In the genomic region with DNA sequence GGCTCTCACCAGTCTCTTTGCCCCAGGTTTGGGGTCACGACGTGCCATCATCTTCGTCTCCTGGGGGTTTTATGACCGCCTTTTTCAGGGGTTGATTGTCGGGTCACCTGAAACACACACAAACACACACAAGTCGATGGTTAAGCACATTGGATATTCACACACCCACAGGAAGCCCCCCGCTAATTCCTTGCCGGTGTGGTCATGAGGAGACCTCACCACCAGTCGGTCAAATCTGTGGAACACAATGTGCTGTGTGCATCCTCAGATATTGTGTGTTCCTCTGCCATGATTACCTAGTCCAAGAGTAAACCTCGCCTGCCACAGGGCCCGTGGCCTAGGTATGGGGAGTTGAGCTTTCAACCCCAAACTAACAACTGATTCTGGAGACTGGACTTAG, we compare ENCODE assay signal across 7 cellular contexts. TPM values are rescaled to one million over a fixed set of nuclear protein-coding genes. Genes with fewer than 3 reads are reported as not detected.
"Had no signal": no experiment of that assay in that cellular context is flagged by ENCODE, and none has a peak within 500 bp of the region (broad histone marks: within the 10 kb centered on the region; RNA-seq: fewer than 3 reads in every experiment).

No MANE protein-coding gene starts in this region.

RNA-seq across cellular contexts. Expression of gene FAM90A1, which starts 2.6 kb away (rescaled TPM):
- total RNA-seq: hepatocyte, left lobe of liver, left ventricle myocardium superior, liver, mammary epithelial cell, mononuclear cell, myocyte had no signal
- polyA plus RNA-seq: hepatocyte, liver, mammary epithelial cell had no signal
